ENCODE assay signal across 8 cellular contexts in the genomic region with DNA sequence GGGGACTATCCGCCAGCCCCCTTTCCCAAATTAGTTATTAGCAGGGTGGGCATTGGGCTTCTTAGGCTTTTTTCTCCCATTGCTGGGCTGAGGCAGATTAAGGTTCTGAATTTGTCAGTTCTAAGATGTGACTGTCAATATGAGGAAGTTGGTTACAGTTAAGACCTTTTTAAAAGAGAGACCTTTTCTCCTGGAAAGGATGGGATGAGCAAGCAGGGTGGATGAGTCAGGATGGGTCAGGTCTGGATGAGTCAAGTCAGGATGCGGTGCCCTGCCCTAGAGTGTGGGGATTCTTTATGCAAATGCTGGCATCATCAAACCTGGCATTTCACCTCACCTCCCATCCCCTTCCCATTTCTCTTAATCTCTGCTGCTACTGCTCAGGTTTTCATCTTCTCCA. TPM values are rescaled to one million over a fixed set of nuclear protein-coding genes. Genes with fewer than 3 reads are reported as not detected.
A peak's percentile ranks its signal among the peaks of the same experiment; 100 is the strongest.
DNase-seq lines count a peak whose midpoint lies in the region; ATAC-seq, FAIRE-seq and TF ChIP-seq lines count a peak whose summit lies in the region.

No MANE protein-coding gene starts in this region.

- peak overlapping the region; percentile 71 for H3K27ac ChIP-seq in CD8-positive, alpha-beta memory T cell (ENCODE audit: low read depth, low read length)

- peak; percentile 78 for ATAC-seq in stimulated activated naive CD8-positive, alpha-beta T cell treated with anti-CD3 and anti-CD28 coated beads, Interleukin-15, Interleukin-2, amounts not matched to agents 100 U/mL and 50 U/mL, for 24 hours

- peaks cover 64 to 74% (median 67%) of the 10 kb centered on the region in 3 donors for H3K4me1 Mint-ChIP-seq in CD8-positive, alpha-beta memory T cell
- peaks cover 53% of the 10 kb centered on the region for H3K4me1 Mint-ChIP-seq in activated naive CD4-positive, alpha-beta T cell treated with anti-CD3 and anti-CD28 coated beads for 36 hours (ENCODE audit: low read depth)

- intact Hi-C loops in activated naive CD4-positive, alpha-beta T cell treated with anti-CD3 and anti-CD28 coated beads for 36 hours (cut with micrococcal nuclease) = loop anchor here (1.0 to 10.0 kb wide), 6 partner anchors 15 to 1382 kb away; partner anchors contain the start of genes ABHD2, FANCI, HAPLN3 and ZNF710

- peak overlapping the region; percentile 60 for H3K4me3 ChIP-seq in CD8-positive, alpha-beta memory T cell (ENCODE audit: low read length)

- peak overlapping the region; percentile 86 to 98 (median 94) for H3K27ac Mint-ChIP-seq in CD8-positive, alpha-beta memory T cell
- H3K27ac Mint-ChIP-seq in activated naive CD4-positive, alpha-beta T cell treated with anti-CD3 and anti-CD28 coated beads for 36 hours = peak overlapping the region; percentile 97

- H3K27me3 Mint-ChIP-seq in CD8-positive, alpha-beta memory T cell = peaks cover 3 to 7% of the 10 kb centered on the region in 2 donors
- H3K27me3 Mint-ChIP-seq in activated naive CD4-positive, alpha-beta T cell treated with anti-CD3 and anti-CD28 coated beads for 36 hours (ENCODE audit: low read depth) = no peaks in the 10 kb centered on the region

- CTCF ChIA-PET in CD8-positive, alpha-beta memory T cell (lab: Charles Lee) = interaction anchor here (4.0 to 5.8 kb wide), 3 partner anchors 12 to 43 kb away, joined by 35 to 88 read pairs (median 81); no protein-coding TSS in a partner anchor
- CTCF ChIA-PET in activated naive CD4-positive, alpha-beta T cell treated with anti-CD3 and anti-CD28 coated beads for 36 hours (lab: Charles Lee) = interaction anchor here (1.1 to 2.9 kb wide), 5 partner anchors 10 to 270 kb away, joined by 4 to 23 read pairs (median 15); partner anchors contain the start of gene ISG20

- H3K4me3 Mint-ChIP-seq in CD8-positive, alpha-beta memory T cell = peak overlapping the region; percentile 83 to 95 (median 87)
- H3K4me3 Mint-ChIP-seq in activated naive CD4-positive, alpha-beta T cell treated with anti-CD3 and anti-CD28 coated beads for 36 hours = peak overlapping the region; percentile 90

- no peaks in the 10 kb centered on the region for H3K9me3 ChIP-seq in CD8-positive, alpha-beta memory T cell (ENCODE audit: low read length)

- peaks cover 5 to 32% (median 8%) of the 10 kb centered on the region in 3 donors for H3K36me3 Mint-ChIP-seq in CD8-positive, alpha-beta memory T cell
- H3K36me3 Mint-ChIP-seq in activated naive CD4-positive, alpha-beta T cell treated with anti-CD3 and anti-CD28 coated beads for 36 hours (ENCODE audit: low read depth) = peaks cover 58% of the 10 kb centered on the region

- no peak for TF ChIP-seq POLR2A in GM12892 (IDR thresholded peaks at IDR 0.05; ENCODE audit: low read depth, low read length)

- no peaks in the 10 kb centered on the region for H3K27me3 ChIP-seq in CD8-positive, alpha-beta memory T cell (ENCODE audit: insufficient read depth, low read length, poor library complexity, severe bottlenecking)

- POLR2A ChIA-PET in CD8-positive, alpha-beta memory T cell (lab: Charles Lee) = no interaction called here

- FAIRE-seq in GM12892 (lab: Jason Lieb, UNC) = no peak

- peaks cover 58% of the 10 kb centered on the region for H3K4me1 ChIP-seq in CD8-positive, alpha-beta memory T cell (ENCODE audit: insufficient read depth, low read length)

- no peak for DNase-seq in CD8-positive, alpha-beta memory T cell
- DNase-seq in LHCN-M2 (ENCODE audit: low read depth) (peak; percentile 84), islet precursor cell (peak; percentile 83), NCI-H524 treated with DMSO at 0.1 percent for 48 hours (lab: John Stamatoyannopoulos, UW) (no peak), cerebellar nuclear complex (lab: John Stamatoyannopoulos, UW) (no peak), GM12892 (ENCODE audit: insufficient read length) (no peak)
- peak; percentile 92 for DNase-seq in activated naive CD4-positive, alpha-beta T cell treated with anti-CD3 and anti-CD28 coated beads for 36 hours
- DNase-seq in stimulated activated naive CD8-positive, alpha-beta T cell treated with anti-CD3 and anti-CD28 coated beads, Interleukin-15, Interleukin-2, amounts not matched to agents 100 U/mL and 50 U/mL, for 24 hours = peak; percentile 71

- peaks cover 7% of the 10 kb centered on the region for H3K36me3 ChIP-seq in CD8-positive, alpha-beta memory T cell (ENCODE audit: insufficient read depth, low read length)

- no peaks in the 10 kb centered on the region for H3K9me3 Mint-ChIP-seq in CD8-positive, alpha-beta memory T cell
- no peaks in the 10 kb centered on the region for H3K9me3 Mint-ChIP-seq in activated naive CD4-positive, alpha-beta T cell treated with anti-CD3 and anti-CD28 coated beads for 36 hours

RNA-seq across cellular contexts. Expression of gene AEN, which starts 1.9 kb away (rescaled TPM):
- 100 to 1,000 TPM; 109 TPM for total RNA-seq in CD8-positive, alpha-beta memory T cell
- polyA plus RNA-seq in CD8-positive, alpha-beta memory T cell = 22.8 TPM
- 82.2 and 86.3 TPM in 2 replicates for total RNA-seq in LHCN-M2 (2014; rRNA removed)
- polyA plus RNA-seq in LHCN-M2 (2012) = 32.2 TPM
- total RNA-seq in activated naive CD4-positive, alpha-beta T cell treated with anti-CD3 and anti-CD28 coated beads for 36 hours = 10 to 100 TPM; 85.2 to 87.2 TPM
- 22.9 TPM for polyA plus RNA-seq in GM12892 (2012; ENCODE audit: missing spikeins)

RNA-seq across cellular contexts. Expression of gene ISG20, which starts 15.8 kb away (rescaled TPM):
- 10 to 100 TPM; 22.5 to 27.2 TPM for total RNA-seq in CD8-positive, alpha-beta memory T cell
- polyA plus RNA-seq in CD8-positive, alpha-beta memory T cell = 572 TPM
- total RNA-seq in LHCN-M2 (2014; rRNA removed) = 0.51 and 0.57 TPM in 2 replicates
- polyA plus RNA-seq in LHCN-M2 (2012) = 0.77 TPM
- total RNA-seq in activated naive CD4-positive, alpha-beta T cell treated with anti-CD3 and anti-CD28 coated beads for 36 hours = 10 to 100 TPM; 51.2 to 56.5 TPM
- 62.9 TPM for polyA plus RNA-seq in GM12892 (2012; ENCODE audit: missing spikeins)

Comparison
In these comparisons a context has a peak if more than half of its experiments do, and no peak if none do; other contexts are left out.
1. DNase-seq: peak in LHCN-M2 (single experiment), activated naive CD4-positive, alpha-beta T cell treated with anti-CD3 and anti-CD28 coated beads for 36 hours (single experiment), islet precursor cell (single experiment) and stimulated activated naive CD8-positive, alpha-beta T cell treated with anti-CD3 and anti-CD28 coated beads, Interleukin-15, Interleukin-2, amounts not matched to agents 100 U/mL and 50 U/mL, for 24 hours (single experiment); none in CD8-positive, alpha-beta memory T cell (0 of 5), NCI-H524 treated with DMSO at 0.1 percent for 48 hours (single experiment), cerebellar nuclear complex (0 of 2) and GM12892 (single experiment).
2. RNA of gene ISG20, which starts 15.8 kb away (total RNA-seq): 51.2 to 56.5 TPM in activated naive CD4-positive, alpha-beta T cell treated with anti-CD3 and anti-CD28 coated beads for 36 hours and 22.5 to 27.2 TPM in CD8-positive, alpha-beta memory T cell; 0.51 to 0.57 TPM in LHCN-M2; every median in the first group is over 10 times any median in the second.